ENCODE assay signal across 14 cellular contexts in the genomic region with DNA sequence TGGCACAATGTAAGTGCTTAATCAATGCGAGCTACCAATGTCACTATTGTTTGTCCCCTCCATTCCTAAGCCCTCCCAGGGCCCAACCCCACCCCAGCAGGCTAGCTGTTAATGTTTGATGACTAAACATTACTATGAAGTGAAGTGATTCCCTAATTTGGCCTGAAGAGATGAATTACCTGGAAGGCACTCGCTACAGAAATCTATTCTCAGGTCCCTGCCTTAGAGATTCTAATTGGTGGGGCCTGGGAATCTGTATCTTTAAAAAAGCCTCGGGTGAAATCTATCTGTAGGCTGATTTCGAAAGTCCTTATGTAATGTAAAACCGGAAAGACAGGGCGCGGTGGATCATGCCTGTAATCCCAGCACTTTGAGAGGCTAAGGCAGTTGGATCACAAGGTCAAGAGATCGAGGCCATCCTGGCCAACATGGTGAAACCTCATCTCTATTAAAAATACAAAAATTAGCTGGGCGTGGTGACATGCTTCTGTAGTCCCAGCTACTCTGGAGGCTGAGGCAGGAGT. TPM values are rescaled to one million over a fixed set of nuclear protein-coding genes. Genes with fewer than 3 reads are reported as not detected.
"Had no signal": no experiment of that assay in that cellular context is flagged by ENCODE, and none has a peak within 500 bp of the region (broad histone marks: within the 10 kb centered on the region; RNA-seq: fewer than 3 reads in every experiment).

No MANE protein-coding gene starts in this region.

- H3K36me3 ChIP-seq: thyroid gland had no signal

- ATAC-seq: left lung; natural killer cell treated with Interleukin-12 subunit alpha and Interleukin-12 subunit beta and Interleukin-15 and Interleukin-18, amount 100 ng/mL, for 72 hours had no signal

- H3K27ac Mint-ChIP-seq: activated naive CD8-positive, alpha-beta T cell; natural killer cell treated with Interleukin-12 subunit alpha and Interleukin-12 subunit beta and Interleukin-15 and Interleukin-18, amount 100 ng/mL, for 72 hours; T-helper 2 cell treated with Interferon-gamma antibody and Interleukin-4, amounts not matched to agents 5 μg/mL and 100 μg/mL, for 36 hours had no signal

- H3K27ac ChIP-seq: left lung, stomach, thyroid gland had no signal

- H3K4me3 Mint-ChIP-seq: activated naive CD8-positive, alpha-beta T cell; natural killer cell treated with Interleukin-12 subunit alpha and Interleukin-12 subunit beta and Interleukin-15 and Interleukin-18, amount 100 ng/mL, for 72 hours; T-helper 2 cell treated with Interferon-gamma antibody and Interleukin-4, amounts not matched to agents 5 μg/mL and 100 μg/mL, for 36 hours had no signal

- H3K9me3 Mint-ChIP-seq: natural killer cell treated with Interleukin-12 subunit alpha and Interleukin-12 subunit beta and Interleukin-15 and Interleukin-18, amount 100 ng/mL, for 72 hours; T-helper 2 cell treated with Interferon-gamma antibody and Interleukin-4, amounts not matched to agents 5 μg/mL and 100 μg/mL, for 36 hours had no signal

- H3K4me1 ChIP-seq: thyroid gland had no signal

- DNase-seq: activated CD4-positive, alpha-beta T cell treated with anti-CD3 and anti-CD28 coated beads for 1 hour; activated CD4-positive, alpha-beta T cell treated with anti-CD3 and anti-CD28 coated beads, Interleukin-2, amount 50 U/mL, for 48 hours; activated gamma-delta T cell; activated T-cell treated with anti-CD3 and anti-CD28 coated beads, Interleukin-2, amount 50 U/mL, for 48 hours; islet precursor cell; left lung; stimulated activated CD4-positive, alpha-beta T cell treated with anti-CD3 and anti-CD28 coated beads, Interleukin-4, amount 100 ng/mL, for 4 hours; stomach; SW 1271; thyroid gland had no signal

- H3K27me3 Mint-ChIP-seq: activated naive CD8-positive, alpha-beta T cell; natural killer cell treated with Interleukin-12 subunit alpha and Interleukin-12 subunit beta and Interleukin-15 and Interleukin-18, amount 100 ng/mL, for 72 hours had no signal

- H3K9me3 ChIP-seq: left lung, stomach, thyroid gland had no signal

- H3K4me3 ChIP-seq: left lung, stomach, thyroid gland had no signal

- H3K27me3 ChIP-seq: left lung, stomach, thyroid gland had no signal

- H3K36me3 Mint-ChIP-seq: activated naive CD8-positive, alpha-beta T cell; natural killer cell treated with Interleukin-12 subunit alpha and Interleukin-12 subunit beta and Interleukin-15 and Interleukin-18, amount 100 ng/mL, for 72 hours had no signal

RNA-seq across cellular contexts. Expression of a gene that starts 16.9 kb away (rescaled TPM):
- total RNA-seq: frontal cortex had no signal
